In genomic region chr4:123784626-123785025, GRCh38 we compare ENCODE assay signal across 24 cellular contexts.
DNase-seq lines count a peak whose midpoint lies in the region; ATAC-seq and TF ChIP-seq lines count a peak whose summit lies in the region.
"Had no signal": no experiment of that assay in that cellular context is flagged by ENCODE, and none has a peak within 500 bp of the region (broad histone marks: within the 10 kb centered on the region; RNA-seq: fewer than 3 reads in every experiment).

No MANE protein-coding gene starts in this region.

- intact Hi-C loops in OCI-LY7 (cut with micrococcal nuclease; ENCODE audit: unreplicated experiment), result no loop called here

- peak overlapping the region; percentile 44 for H3K4me2 ChIP-seq in fibroblast of lung (ENCODE audit: extremely low read depth, insufficient read depth, low read length)
- no peak overlapping the region for H3K4me2 ChIP-seq in OCI-LY7 (ENCODE audit: low read length)

- H3K9me3 ChIP-seq in HUES48 (ENCODE audit: control insufficient read depth, insufficient read depth, low read length) (no peaks in the 10 kb centered on the region), fibroblast of lung (ENCODE audit: control insufficient read depth, insufficient read depth, low read depth, low read length) (no peaks in the 10 kb centered on the region), OCI-LY7 (ENCODE audit: low read length) (no peaks in the 10 kb centered on the region)

- H2AFZ ChIP-seq in fibroblast of lung (ENCODE audit: low read length), result no peak overlapping the region
- H2AFZ ChIP-seq in OCI-LY7 (ENCODE audit: low read length), result no peak overlapping the region

- H3K27me3 ChIP-seq in HUES48 (ENCODE audit: control insufficient read depth, insufficient read depth, low read length) (no peaks in the 10 kb centered on the region), fibroblast of lung (ENCODE audit: control insufficient read depth, insufficient read depth, low read length) (no peaks in the 10 kb centered on the region)
- H3K27me3 ChIP-seq: dorsolateral prefrontal cortex had no signal

- H3K9me2 ChIP-seq in OCI-LY7 (ENCODE audit: insufficient read depth, low read length), result no peaks in the 10 kb centered on the region

- H3K4me3 ChIP-seq in HUES48 (ENCODE audit: low read depth, low read length) (no peak overlapping the region), fibroblast of lung (replicated peaks in 1 of 4; ENCODE audit: control extremely low read depth in 1 of 4, insufficient read depth in 1 of 4, low read depth in 3 of 4, low read length in 4 of 4) (no peak overlapping the region), OCI-LY7 (ENCODE audit: low read depth, low read length, poor library complexity, severe bottlenecking) (no peak overlapping the region)
- H3K4me3 ChIP-seq: dorsolateral prefrontal cortex had no signal

- H3K9ac ChIP-seq in HUES48 (ENCODE audit: low read depth, low read length), result no peak overlapping the region
- peak overlapping the region; percentile 4 for H3K9ac ChIP-seq in fibroblast of lung (ENCODE audit: insufficient read depth, low read length)

- TF ChIP-seq CTCF in fibroblast of lung (conservative IDR thresholded peaks at IDR 0.05 in 1 of 2, IDR thresholded peaks at IDR 0.05 in 1 of 2; ENCODE audit: low read depth in 1 of 2, low read length in 2 of 2) (peak in 1 of 2 donors; percentile 1), osteocyte (IDR thresholded peaks at IDR 0.05) (no peak), OCI-LY7 (conservative IDR thresholded peaks at IDR 0.05; ENCODE audit: low read length) (no peak)

- no peak for ATAC-seq in HG02623 (IDR thresholded peaks at IDR 0.05; ENCODE audit: unreplicated experiment)
- ATAC-seq: activated CD8-positive, alpha-beta T cell treated with anti-CD3 and anti-CD28 coated beads for 36 hours; activated T-cell treated with anti-CD3 and anti-CD28 coated beads, Interleukin-2, amount 50 U/mL, for 4 hours; right cardiac atrium; stimulated activated naive CD8-positive, alpha-beta T cell treated with anti-CD3 and anti-CD28 coated beads, Interleukin-15, Interleukin-2, amounts not matched to agents 100 U/mL and 50 U/mL, for 24 hours; T-helper 17 cell had no signal

- no peak overlapping the region for H3K4me3 Mint-ChIP-seq in osteocyte (ENCODE audit: unreplicated experiment)
- H3K4me3 Mint-ChIP-seq: activated CD8-positive, alpha-beta T cell treated with anti-CD3 and anti-CD28 coated beads for 36 hours; activated naive CD4-positive, alpha-beta T cell treated with anti-CD3 and anti-CD28 coated beads, Interleukin-2, amount 50 U/mL, for 24 hours; activated T-cell treated with anti-CD3 and anti-CD28 coated beads, Interleukin-2, amount 50 U/mL, for 4 hours; mesothelial cell of epicardium; T-helper 17 cell had no signal

- H3K4me1 ChIP-seq in HUES48 (ENCODE audit: control insufficient read depth, insufficient read depth, low read length) (peaks cover 45% of the 10 kb centered on the region), fibroblast of lung (ENCODE audit: control insufficient read depth, extremely low read depth, insufficient read depth, low read length) (peaks cover 32% of the 10 kb centered on the region), OCI-LY7 (ENCODE audit: insufficient read depth, low read length, poor library complexity, severe bottlenecking) (no peaks in the 10 kb centered on the region)

- H3K79me2 ChIP-seq in fibroblast of lung (ENCODE audit: control insufficient read depth, insufficient read depth, low read length) (no peaks in the 10 kb centered on the region), OCI-LY7 (ENCODE audit: insufficient read depth, low read depth, low read length) (no peaks in the 10 kb centered on the region)

- DNase-seq in AG08395 (ENCODE audit: low spot score) (peak; percentile 7), fibroblast of lung (ENCODE audit: low read depth in 2 of 2) (peak; percentile 8 to 26), osteocyte (ENCODE audit: extremely low spot score, unreplicated experiment) (no peak), NCI-H2081 treated with DMSO at 0.1 percent for 48 hours (lab: John Stamatoyannopoulos, UW) (no peak), OCI-LY7 (ENCODE audit: low spot score) (no peak), NAMALWA (ENCODE audit: low spot score) (no peak)
- DNase-seq: activated CD8-positive, alpha-beta T cell treated with anti-CD3 and anti-CD28 coated beads for 36 hours; activated T-cell treated with anti-CD3 and anti-CD28 coated beads, Interleukin-2, amount 50 U/mL, for 4 hours; dorsolateral prefrontal cortex; H7; hippocampal formation; kidney; NCI-H1092; NCI-H2029 treated with DMSO at 0.1 percent for 48 hours; NCI-H510A; right cardiac atrium; stimulated activated naive CD8-positive, alpha-beta T cell treated with anti-CD3 and anti-CD28 coated beads, Interleukin-15, Interleukin-2, amounts not matched to agents 100 U/mL and 50 U/mL, for 24 hours; T-helper 17 cell had no signal

- CTCF ChIA-PET in OCI-LY7 (lab: Charles Lee; ENCODE audit: unreplicated experiment), result no interaction called here

- POLR2A ChIA-PET in OCI-LY7 (lab: Charles Lee), result no interaction called here

- no peaks in the 10 kb centered on the region for H3K36me3 Mint-ChIP-seq in osteocyte (ENCODE audit: unreplicated experiment)
- H3K36me3 Mint-ChIP-seq: activated naive CD4-positive, alpha-beta T cell treated with anti-CD3 and anti-CD28 coated beads, Interleukin-2, amount 50 U/mL, for 24 hours; brain; mesothelial cell of epicardium had no signal

- no peaks in the 10 kb centered on the region for H3K36me3 ChIP-seq in HUES48 (ENCODE audit: control insufficient read depth, insufficient read depth, low read length)
- no peaks in the 10 kb centered on the region for H3K36me3 ChIP-seq in fibroblast of lung (ENCODE audit: control insufficient read depth, insufficient read depth, low read length)
- no peaks in the 10 kb centered on the region for H3K36me3 ChIP-seq in OCI-LY7 (ENCODE audit: insufficient read depth, low read length)

- no TSS peak for BruUV-seq in OCI-LY7 (replicated peaks; lab: Mats Ljungman, UMichigan)

- peak overlapping the region; percentile 52 for H3K27ac Mint-ChIP-seq in osteocyte (ENCODE audit: unreplicated experiment)
- H3K27ac Mint-ChIP-seq: activated CD8-positive, alpha-beta T cell treated with anti-CD3 and anti-CD28 coated beads for 36 hours; activated naive CD4-positive, alpha-beta T cell treated with anti-CD3 and anti-CD28 coated beads, Interleukin-2, amount 50 U/mL, for 24 hours; T-helper 17 cell had no signal

- peaks cover 48% of the 10 kb centered on the region for H3K4me1 Mint-ChIP-seq in osteocyte (ENCODE audit: unreplicated experiment)
- H3K4me1 Mint-ChIP-seq: activated naive CD4-positive, alpha-beta T cell treated with anti-CD3 and anti-CD28 coated beads, Interleukin-2, amount 50 U/mL, for 24 hours; T-helper 17 cell had no signal

- H3K27ac ChIP-seq in HUES48 (ENCODE audit: low read depth, low read length) (peak overlapping the region; percentile 69), fibroblast of lung (ENCODE audit: insufficient read depth, low read length) (peak overlapping the region; percentile 76), OCI-LY7 (ENCODE audit: low read depth, low read length, poor library complexity, severe bottlenecking) (no peak overlapping the region)
- H3K27ac ChIP-seq: dorsolateral prefrontal cortex, HL-60 had no signal

- H4K20me1 ChIP-seq in fibroblast of lung (ENCODE audit: control insufficient read depth, extremely low read depth, insufficient read depth, low read length) (no peaks in the 10 kb centered on the region), OCI-LY7 (ENCODE audit: insufficient read depth, low read length) (no peaks in the 10 kb centered on the region)

- no peaks in the 10 kb centered on the region for H3K27me3 Mint-ChIP-seq in osteocyte (ENCODE audit: unreplicated experiment)
- H3K27me3 Mint-ChIP-seq: activated naive CD4-positive, alpha-beta T cell treated with anti-CD3 and anti-CD28 coated beads, Interleukin-2, amount 50 U/mL, for 24 hours; T-helper 17 cell had no signal

- H3K9me3 Mint-ChIP-seq in osteocyte (ENCODE audit: unreplicated experiment), result no peaks in the 10 kb centered on the region
- H3K9me3 Mint-ChIP-seq: activated CD8-positive, alpha-beta T cell treated with anti-CD3 and anti-CD28 coated beads for 36 hours; activated T-cell treated with anti-CD3 and anti-CD28 coated beads, Interleukin-2, amount 50 U/mL, for 4 hours had no signal

Comparison
In these comparisons a context has a peak if more than half of its experiments do, and no peak if none do; other contexts are left out.
1. DNase-seq: peak in AG08395 (single experiment) and fibroblast of lung (2 of 2); none in osteocyte (single experiment), NCI-H2081 treated with DMSO at 0.1 percent for 48 hours (single experiment), OCI-LY7 (single experiment) and NAMALWA (single experiment).